In the genomic region with DNA sequence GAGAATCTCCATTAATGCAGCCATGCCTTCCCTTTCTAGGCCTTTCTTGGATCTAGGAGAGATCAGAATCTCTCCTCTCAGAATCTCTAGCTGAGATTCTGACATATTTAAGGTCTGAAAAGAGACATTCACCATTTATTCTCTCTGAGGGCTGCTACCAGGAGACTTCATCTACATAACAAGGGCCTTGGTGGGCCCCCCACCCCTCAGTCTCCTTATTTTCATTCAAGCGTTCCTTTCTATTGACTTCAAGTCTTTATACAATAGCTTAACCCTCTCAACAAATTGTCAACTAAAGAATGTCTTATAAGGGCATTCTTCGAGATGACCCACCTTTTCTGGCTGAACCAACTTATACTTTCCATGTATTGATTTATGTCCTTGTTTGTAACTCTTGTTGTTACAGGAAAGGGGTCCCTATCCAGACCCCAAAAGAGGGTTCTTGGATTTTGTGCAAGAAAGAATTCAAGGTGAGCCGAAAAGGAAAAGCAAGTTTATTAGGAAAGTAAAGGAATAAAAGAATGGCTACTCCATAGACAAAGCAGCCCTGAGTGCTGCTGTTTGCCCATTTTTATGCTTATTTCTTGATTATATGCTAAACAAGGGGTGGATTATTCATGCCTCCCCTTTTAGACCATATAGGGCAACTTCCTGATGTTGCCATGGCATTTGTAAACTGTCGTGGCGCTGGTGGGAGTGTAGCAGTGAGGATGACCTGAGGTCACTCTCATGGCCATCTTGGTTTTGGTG, we compare ENCODE assay signal across 1 cellular context.
TF ChIP-seq lines count a peak whose summit lies in the region.

No MANE protein-coding gene starts in this region.

TF ChIP-seq in GM23338, 12 proteins besides CTCF, POLR2A, EP300 and RAD21 (continued from another document):
- TF ChIP-seq, protein P1, sequence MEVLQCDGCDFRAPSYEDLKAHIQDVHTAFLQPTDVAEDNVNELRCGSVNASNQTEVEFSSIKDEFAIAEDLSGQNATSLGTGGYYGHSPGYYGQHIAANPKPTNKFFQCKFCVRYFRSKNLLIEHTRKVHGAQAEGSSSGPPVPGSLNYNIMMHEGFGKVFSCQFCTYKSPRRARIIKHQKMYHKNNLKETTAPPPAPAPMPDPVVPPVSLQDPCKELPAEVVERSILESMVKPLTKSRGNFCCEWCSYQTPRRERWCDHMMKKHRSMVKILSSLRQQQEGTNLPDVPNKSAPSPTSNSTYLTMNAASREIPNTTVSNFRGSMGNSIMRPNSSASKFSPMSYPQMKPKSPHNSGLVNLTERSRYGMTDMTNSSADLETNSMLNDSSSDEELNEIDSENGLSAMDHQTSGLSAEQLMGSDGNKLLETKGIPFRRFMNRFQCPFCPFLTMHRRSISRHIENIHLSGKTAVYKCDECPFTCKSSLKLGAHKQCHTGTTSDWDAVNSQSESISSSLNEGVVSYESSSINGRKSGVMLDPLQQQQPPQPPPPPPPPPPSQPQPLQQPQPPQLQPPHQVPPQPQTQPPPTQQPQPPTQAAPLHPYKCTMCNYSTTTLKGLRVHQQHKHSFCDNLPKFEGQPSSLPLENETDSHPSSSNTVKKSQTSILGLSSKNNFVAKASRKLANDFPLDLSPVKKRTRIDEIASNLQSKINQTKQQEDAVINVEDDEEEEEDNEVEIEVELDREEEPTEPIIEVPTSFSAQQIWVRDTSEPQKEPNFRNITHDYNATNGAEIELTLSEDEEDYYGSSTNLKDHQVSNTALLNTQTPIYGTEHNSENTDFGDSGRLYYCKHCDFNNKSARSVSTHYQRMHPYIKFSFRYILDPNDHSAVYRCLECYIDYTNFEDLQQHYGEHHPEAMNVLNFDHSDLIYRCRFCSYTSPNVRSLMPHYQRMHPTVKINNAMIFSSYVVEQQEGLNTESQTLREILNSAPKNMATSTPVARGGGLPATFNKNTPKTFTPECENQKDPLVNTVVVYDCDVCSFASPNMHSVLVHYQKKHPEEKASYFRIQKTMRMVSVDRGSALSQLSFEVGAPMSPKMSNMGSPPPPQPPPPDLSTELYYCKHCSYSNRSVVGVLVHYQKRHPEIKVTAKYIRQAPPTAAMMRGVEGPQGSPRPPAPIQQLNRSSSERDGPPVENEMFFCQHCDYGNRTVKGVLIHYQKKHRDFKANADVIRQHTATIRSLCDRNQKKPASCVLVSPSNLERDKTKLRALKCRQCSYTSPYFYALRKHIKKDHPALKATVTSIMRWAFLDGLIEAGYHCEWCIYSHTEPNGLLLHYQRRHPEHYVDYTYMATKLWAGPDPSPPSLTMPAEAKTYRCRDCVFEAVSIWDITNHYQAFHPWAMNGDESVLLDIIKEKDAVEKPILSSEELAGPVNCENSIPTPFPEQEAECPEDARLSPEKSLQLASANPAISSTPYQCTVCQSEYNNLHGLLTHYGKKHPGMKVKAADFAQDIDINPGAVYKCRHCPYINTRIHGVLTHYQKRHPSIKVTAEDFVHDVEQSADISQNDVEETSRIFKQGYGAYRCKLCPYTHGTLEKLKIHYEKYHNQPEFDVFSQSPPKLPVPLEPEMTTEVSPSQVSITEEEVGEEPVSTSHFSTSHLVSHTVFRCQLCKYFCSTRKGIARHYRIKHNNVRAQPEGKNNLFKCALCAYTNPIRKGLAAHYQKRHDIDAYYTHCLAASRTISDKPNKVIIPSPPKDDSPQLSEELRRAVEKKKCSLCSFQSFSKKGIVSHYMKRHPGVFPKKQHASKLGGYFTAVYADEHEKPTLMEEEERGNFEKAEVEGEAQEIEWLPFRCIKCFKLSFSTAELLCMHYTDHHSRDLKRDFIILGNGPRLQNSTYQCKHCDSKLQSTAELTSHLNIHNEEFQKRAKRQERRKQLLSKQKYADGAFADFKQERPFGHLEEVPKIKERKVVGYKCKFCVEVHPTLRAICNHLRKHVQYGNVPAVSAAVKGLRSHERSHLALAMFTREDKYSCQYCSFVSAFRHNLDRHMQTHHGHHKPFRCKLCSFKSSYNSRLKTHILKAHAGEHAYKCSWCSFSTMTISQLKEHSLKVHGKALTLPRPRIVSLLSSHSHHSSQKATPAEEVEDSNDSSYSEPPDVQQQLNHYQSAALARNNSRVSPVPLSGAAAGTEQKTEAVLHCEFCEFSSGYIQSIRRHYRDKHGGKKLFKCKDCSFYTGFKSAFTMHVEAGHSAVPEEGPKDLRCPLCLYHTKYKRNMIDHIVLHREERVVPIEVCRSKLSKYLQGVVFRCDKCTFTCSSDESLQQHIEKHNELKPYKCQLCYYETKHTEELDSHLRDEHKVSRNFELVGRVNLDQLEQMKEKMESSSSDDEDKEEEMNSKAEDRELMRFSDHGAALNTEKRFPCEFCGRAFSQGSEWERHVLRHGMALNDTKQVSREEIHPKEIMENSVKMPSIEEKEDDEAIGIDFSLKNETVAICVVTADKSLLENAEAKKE (CRISPR knock-in tag; IDR thresholded peaks at IDR 0.05): peak; percentile 79
- TF ChIP-seq CREB1 (CRISPR knock-in tag; IDR thresholded peaks at IDR 0.05; ENCODE audit: low read depth) (0 out of 2 replicates have a peak, but pooled peaks have one; percentile 26), EZH2phosphoT487 (IDR thresholded peaks at IDR 0.05; ENCODE audit: unreplicated experiment) (no peak)
